Comparison of ENCODE assay signal across 30 cellular contexts in genomic region chr9:80144856-80145255, GRCh38.
"Had no signal": no experiment of that assay in that cellular context is flagged by ENCODE, and none has a peak within 500 bp of the region (broad histone marks: within the 10 kb centered on the region; RNA-seq: fewer than 3 reads in every experiment).

No MANE protein-coding gene starts in this region.

- DNase-seq: activated CD4-positive, alpha-beta memory T cell treated with anti-CD3 and anti-CD28 coated beads, Interleukin-2, amount 10 ng/mL, durations not matched to agents 7 days and 5 days; activated CD4-positive, alpha-beta T cell treated with anti-CD3 and anti-CD28 coated beads for 1 hour; activated CD4-positive, alpha-beta T cell treated with anti-CD3 and anti-CD28 coated beads for 48 hours; activated CD4-positive, CD25-positive, alpha-beta regulatory T cell; activated CD8-positive, alpha-beta memory T cell treated with anti-CD3 and anti-CD28 coated beads for 24 hours; activated CD8-positive, alpha-beta memory T cell treated with anti-CD3 and anti-CD28 coated beads, Interleukin-2, amount 10 ng/mL, durations not matched to agents 7 days and 5 days; activated CD8-positive, alpha-beta memory T cell treated with anti-CD3 and anti-CD28 coated beads, Interleukin-2, amount 50 U/mL, for 48 hours; activated effector memory CD4-positive, alpha-beta T cell treated with Interleukin-2 at 50 U/mL for 16 hours; activated naive CD4-positive, alpha-beta T cell treated with anti-CD3 and anti-CD28 coated beads, Interleukin-2, amount 10 ng/mL, durations not matched to agents 7 days and 5 days; activated naive CD8-positive, alpha-beta T cell treated with anti-CD3 and anti-CD28 coated beads, Interleukin-2, amount 50 U/mL, for 24 hours; activated T-cell treated with anti-CD3 and anti-CD28 coated beads, Interleukin-2, amount 50 U/mL, for 48 hours; anterior cingulate cortex; central memory CD4-positive, alpha-beta T cell; NCI-H1105; NCI-H1417 treated with DMSO at 0.1 percent for 48 hours; NCI-H187 treated with DMSO at 0.1 percent for 48 hours; NCI-H2081; NCI-H2171 treated with DMSO at 0.1 percent for 48 hours; NCI-H2227 treated with DMSO at 0.1 percent for 48 hours; NCI-H446; NCI-H524; PC-9; Right ventricle myocardium superior; SW 1271; T-helper 1 cell; T-helper 2 cell; T-helper 9 cell; WERI-Rb-1 had no signal

- H3K4me3 ChIP-seq: PC-9 had no signal

- H2AFZ ChIP-seq: PC-9 had no signal

- H3K9ac ChIP-seq: KMS-11 had no signal

- H3K27me3 ChIP-seq: brain microvascular endothelial cell had no signal

- H3K27ac ChIP-seq: brain microvascular endothelial cell, KMS-11, PC-9, WERI-Rb-1 had no signal

- H3K4me2 ChIP-seq: KMS-11, PC-9 had no signal

- H3K36me3 ChIP-seq: brain microvascular endothelial cell, WERI-Rb-1 had no signal
